In genomic region chr3:129389572-129389937, GRCh38 we compare ENCODE assay signal across 18 cellular contexts. TPM values are rescaled to one million over a fixed set of nuclear protein-coding genes. Genes with fewer than 3 reads are reported as not detected.
A peak's percentile ranks its signal among the peaks of the same experiment; 100 is the strongest.
DNase-seq lines count a peak whose midpoint lies in the region; ATAC-seq and TF ChIP-seq lines count a peak whose summit lies in the region.
"Had no signal": no experiment of that assay in that cellular context is flagged by ENCODE, and none has a peak within 500 bp of the region (broad histone marks: within the 10 kb centered on the region; RNA-seq: fewer than 3 reads in every experiment).

No MANE protein-coding gene starts in this region.

- no peak overlapping the region for H3K56ac ChIP-seq in H9 (ENCODE audit: insufficient read length, low read depth, low read length)

- no peak overlapping the region for H3K18ac ChIP-seq in H9 (ENCODE audit: insufficient read length, low read depth, low read length)

- H3K9me3 Mint-ChIP-seq in osteocyte (ENCODE audit: unreplicated experiment): no peaks in the 10 kb centered on the region
- no peaks in the 10 kb centered on the region for H3K9me3 Mint-ChIP-seq in H9

- peaks cover under 1% of the 10 kb centered on the region; the same call in 1 of the 2 replicates for H3K79me2 ChIP-seq in H9 (ENCODE audit: insufficient read depth, low read length)

- no peak overlapping the region for H2BK5ac ChIP-seq in H9 (ENCODE audit: insufficient read length, low read length)

- H3K27me3 Mint-ChIP-seq in osteocyte (ENCODE audit: unreplicated experiment) (no peaks in the 10 kb centered on the region), H9 (ENCODE audit: low read depth) (peaks cover under 1% of the 10 kb centered on the region; the same call in 1 of the 2 replicates)
- H3K27me3 Mint-ChIP-seq: activated CD8-positive, alpha-beta memory T cell treated with anti-CD3 and anti-CD28 coated beads, Interleukin-2, amount 10 ng/mL, durations not matched to agents 7 days and 5 days; B cell had no signal

- H3K4me3 ChIP-seq in AG04450 (ENCODE audit: low read depth, low read length): no peak overlapping the region
- H3K4me3 ChIP-seq in gastroesophageal sphincter: no peak overlapping the region
- no peak overlapping the region for H3K4me3 ChIP-seq in H7 (ENCODE audit: insufficient read depth, low read depth, low read length)
- H3K4me3 ChIP-seq: thoracic aorta had no signal

- H3K36me3 Mint-ChIP-seq in osteocyte (ENCODE audit: unreplicated experiment): peaks cover 28% of the 10 kb centered on the region
- H3K36me3 Mint-ChIP-seq in H9 (ENCODE audit: insufficient read depth in 1 of 3, low read depth in 3 of 3): peaks cover 32 to 67% (median 55%) of the 10 kb centered on the region in 3 experiments; a peak in 6 of 7 replicates

- no peak overlapping the region for H3K14ac ChIP-seq in H9 (ENCODE audit: insufficient read depth, low read length)

- no peak overlapping the region for H3T11ph ChIP-seq in H9 (ENCODE audit: low read length)

- H4K8ac ChIP-seq in H9 (replicated peaks; ENCODE audit: insufficient read length, low read depth, low read length): no peak overlapping the region

- no peak overlapping the region for H2BK20ac ChIP-seq in H9 (ENCODE audit: low read depth, low read length, poor library complexity, severe bottlenecking)

- no peaks in the 10 kb centered on the region for H3K79me1 ChIP-seq in H9 (ENCODE audit: insufficient read depth, low read depth, low read length, poor library complexity, severe bottlenecking)

- H3K23ac ChIP-seq in H9 (ENCODE audit: insufficient read length, low read depth, low read length): no peak overlapping the region

- TF ChIP-seq CTCF in AG04450 (IDR thresholded peaks at IDR 0.05; ENCODE audit: low read depth, low read length) (no peak), RWPE1 (conservative IDR thresholded peaks at IDR 0.05; ENCODE audit: low read depth) (no peak), gastroesophageal sphincter (IDR thresholded peaks at IDR 0.05) (no peak), osteocyte (IDR thresholded peaks at IDR 0.05) (no peak), H9 (conservative IDR thresholded peaks at IDR 0.05) (no peak)

- no peak overlapping the region for H2BK15ac ChIP-seq in H9 (ENCODE audit: low read depth, low read length)

- no peaks in the 10 kb centered on the region for H3K27me3 ChIP-seq in AG04450 (ENCODE audit: control insufficient read depth, insufficient read depth, low read length)
- H3K27me3 ChIP-seq in gastroesophageal sphincter: no peaks in the 10 kb centered on the region
- no peaks in the 10 kb centered on the region for H3K27me3 ChIP-seq in H9 (ENCODE audit: insufficient read depth, low read length)
- H3K27me3 ChIP-seq in H7 (ENCODE audit: control insufficient read depth, insufficient read depth, low read length): no peaks in the 10 kb centered on the region

- H3K4ac ChIP-seq in H9 (ENCODE audit: low read depth, low read length): no peak overlapping the region

- peak overlapping the region; percentile 57 for H3K27ac Mint-ChIP-seq in osteocyte (ENCODE audit: unreplicated experiment)
- peak overlapping the region in 1 of 3 experiments; percentile 58; a peak in 1 of 7 replicates for H3K27ac Mint-ChIP-seq in H9
- H3K27ac Mint-ChIP-seq: activated CD8-positive, alpha-beta memory T cell treated with anti-CD3 and anti-CD28 coated beads, Interleukin-2, amount 10 ng/mL, durations not matched to agents 7 days and 5 days; B cell had no signal

- no peak overlapping the region for H2BK12ac ChIP-seq in H9 (ENCODE audit: insufficient read length, low read depth, low read length)

- DNase-seq in AG04450 (ENCODE audit: low read depth, low spot score) (no peak), RWPE1 (ENCODE audit: low spot score) (no peak), osteocyte (ENCODE audit: extremely low spot score, unreplicated experiment) (no peak), NCI-H1105 treated with DMSO at 0.1 percent for 48 hours (lab: John Stamatoyannopoulos, UW) (no peak), H9 (no peak), H7 (no peak)
- DNase-seq: activated CD8-positive, alpha-beta memory T cell treated with anti-CD3 and anti-CD28 coated beads, Interleukin-2, amount 10 ng/mL, durations not matched to agents 7 days and 5 days; activated naive CD4-positive, alpha-beta T cell treated with Interleukin-2 at 50 U/mL for 16 hours; DMS153; MM.1S; stimulated activated CD4-positive, alpha-beta T cell treated with anti-CD3 and anti-CD28 coated beads, Interleukin-15, amount 100 ng/mL, for 24 hours had no signal

- ATAC-seq in gastroesophageal sphincter (no peak), HG03342 (IDR thresholded peaks at IDR 0.05; ENCODE audit: unreplicated experiment) (no peak)
- ATAC-seq: activated CD8-positive, alpha-beta memory T cell treated with anti-CD3 and anti-CD28 coated beads, Interleukin-2, amount 10 ng/mL, durations not matched to agents 7 days and 5 days had no signal

- CTCF ChIA-PET in AG04450 (lab: Charles Lee): no interaction called here
- CTCF ChIA-PET in RWPE1 (lab: Yijun Ruan, JAX): no interaction called here

- H3K36me3 ChIP-seq in gastroesophageal sphincter: peaks cover 0 to 86% of the 10 kb centered on the region in 2 donors
- peaks cover 7% of the 10 kb centered on the region for H3K36me3 ChIP-seq in H7 (replicated peaks; ENCODE audit: control insufficient read depth, insufficient read depth, low read length)

- no peaks in the 10 kb centered on the region for H3K9me3 ChIP-seq in AG04450 (ENCODE audit: control insufficient read depth, insufficient read depth, low read length)
- no peaks in the 10 kb centered on the region for H3K9me3 ChIP-seq in gastroesophageal sphincter
- H3K9me3 ChIP-seq in H9 (ENCODE audit: control insufficient read depth, low read depth, low read length): no peaks in the 10 kb centered on the region
- H3K9me3 ChIP-seq: thoracic aorta had no signal

- H3K23me2 ChIP-seq in H9 (ENCODE audit: insufficient read length, low read depth, low read length, poor library complexity, severe bottlenecking): no peaks in the 10 kb centered on the region

- no peaks in the 10 kb centered on the region for H4K20me1 ChIP-seq in H9 (ENCODE audit: control insufficient read depth, insufficient read depth, insufficient read length)

- H3K4me1 ChIP-seq in gastroesophageal sphincter: peaks cover 0 to 13% (median 4%) of the 10 kb centered on the region in 3 donors
- H3K4me1 ChIP-seq in H9 (ENCODE audit: insufficient read depth, low read length): no peaks in the 10 kb centered on the region; the same call in 1 of the 2 replicates

- H2AFZ ChIP-seq in H9 (ENCODE audit: low read length): no peak overlapping the region

- no peak overlapping the region for H3K9ac ChIP-seq in H9 (ENCODE audit: extremely low read depth, insufficient read length, low read length)

- no peak overlapping the region for H3K4me3 Mint-ChIP-seq in osteocyte (ENCODE audit: unreplicated experiment)
- no peak overlapping the region for H3K4me3 Mint-ChIP-seq in H9
- H3K4me3 Mint-ChIP-seq: activated CD8-positive, alpha-beta memory T cell treated with anti-CD3 and anti-CD28 coated beads, Interleukin-2, amount 10 ng/mL, durations not matched to agents 7 days and 5 days; B cell had no signal

- TF ChIP-seq POLR2A in gastroesophageal sphincter (IDR thresholded peaks at IDR 0.05): no peak

- POLR2A ChIA-PET in AG04450 (lab: Yijun Ruan, JAX): no interaction called here
- POLR2A ChIA-PET in RWPE1 (lab: Yijun Ruan, JAX; ENCODE audit: low non-redundant PET): no interaction called here

- H3K4me1 Mint-ChIP-seq in osteocyte (ENCODE audit: unreplicated experiment) (peaks cover 24% of the 10 kb centered on the region), H9 (peaks cover 18 to 38% of the 10 kb centered on the region in 2 experiments)
- H3K4me1 Mint-ChIP-seq: activated CD8-positive, alpha-beta memory T cell treated with anti-CD3 and anti-CD28 coated beads, Interleukin-2, amount 10 ng/mL, durations not matched to agents 7 days and 5 days; B cell had no signal

- peak overlapping the region; percentile 94 for H3K27ac ChIP-seq in AG04450 (ENCODE audit: low read depth, low read length)
- H3K27ac ChIP-seq in RWPE1: peak overlapping the region; percentile 48
- H3K27ac ChIP-seq in gastroesophageal sphincter: peak overlapping the region in 3 of 4 donors; percentile 24 to 66 (median 42)
- H3K27ac ChIP-seq in H9 (ENCODE audit: insufficient read length, low read depth, low read length): no peak overlapping the region
- H3K27ac ChIP-seq: VCaP had no signal

- 80 to 83% methylated on average over 2 of the region's 3 CpGs for WGBS in gastroesophageal sphincter (ENCODE audit: low coverage in 1 of 2), 2 donors
- WGBS in H9 (ENCODE audit: extremely low coverage, insufficient read length, low lambda C conversion rate): no CpG with 5 or more reads among the region's 3 CpGs

- H4K5ac ChIP-seq in H9 (ENCODE audit: insufficient read length, low read depth, low read length): no peak overlapping the region

- no peak overlapping the region for H3K4me2 ChIP-seq in H9 (ENCODE audit: insufficient read depth, insufficient read length, low read length)

- no peak overlapping the region for H2BK120ac ChIP-seq in H9 (ENCODE audit: low read depth, low read length, poor library complexity, severe bottlenecking)

- no peak overlapping the region for H2AK5ac ChIP-seq in H9 (ENCODE audit: insufficient read length, low read length)

- H4K91ac ChIP-seq in H9 (ENCODE audit: insufficient read length, low read depth, low read length): no peak overlapping the region

- TF ChIP-seq EP300 in gastroesophageal sphincter (IDR thresholded peaks at IDR 0.05): no peak

RNA-seq across cellular contexts. Expression of gene EFCAB12, which starts 38.9 kb away (rescaled TPM):
- 0.07 and 0.19 TPM in 2 replicates for polyA plus RNA-seq in AG04450 (2011; rRNA removed)
- polyA minus RNA-seq in AG04450 (2011; rRNA and poly(A)+ RNA removed): 0.18 and 0.22 TPM in 2 replicates
- total RNA-seq in gastroesophageal sphincter (under 1 TPM in 2 of 4 donors, not detected in 2; 0.08 to 0.47 TPM), osteocyte (0.08 and 0.30 TPM in 2 replicates), H9 (2021) (0.11 and 0.28 TPM in 2 replicates)
- total RNA-seq in H7 (2014; rRNA removed; shearing (Covaris generic)): 0.10 and 0.44 TPM in 2 replicates
- total RNA-seq: bronchial epithelial cell, lower leg skin had no signal

RNA-seq across cellular contexts. Expression of gene MBD4, which starts 50.2 kb away (rescaled TPM):
- polyA plus RNA-seq in AG04450 (2011; rRNA removed): 26.2 and 35.6 TPM in 2 replicates
- polyA minus RNA-seq in AG04450 (2011; rRNA and poly(A)+ RNA removed): 8.1 and 17.2 TPM in 2 replicates
- total RNA-seq in gastroesophageal sphincter: 10 to 100 TPM; 11.4 to 38.6 (median 18.8) TPM
- total RNA-seq in osteocyte: 23.1 and 24.2 TPM in 2 replicates
- total RNA-seq in H9 (2021): 40.1 and 41.0 TPM in 2 replicates
- 25.1 and 37.4 TPM in 2 replicates for total RNA-seq in H7 (2014; rRNA removed; shearing (Covaris generic))

RNA-seq across cellular contexts. Expression of gene IFT122, which starts 50.5 kb away (rescaled TPM):
- polyA plus RNA-seq in AG04450 (2011; rRNA removed): 14.0 and 14.3 TPM in 2 replicates
- polyA minus RNA-seq in AG04450 (2011; rRNA and poly(A)+ RNA removed): 31.4 and 48.7 TPM in 2 replicates
- total RNA-seq in gastroesophageal sphincter (10 to 100 TPM; 18.1 to 38.3 (median 26.8) TPM), osteocyte (23.2 and 25.9 TPM in 2 replicates), H9 (2021) (19.3 and 22.0 TPM in 2 replicates)
- total RNA-seq in H7 (2014; rRNA removed; shearing (Covaris generic)): 15.0 and 22.0 TPM in 2 replicates
